In genomic region chr5:173866249-173867172, GRCh38 we compare ENCODE assay signal across 11 cellular contexts. TPM values are rescaled to one million over a fixed set of nuclear protein-coding genes. Genes with fewer than 3 reads are reported as not detected.
DNase-seq lines count a peak whose midpoint lies in the region; ATAC-seq, FAIRE-seq and TF ChIP-seq lines count a peak whose summit lies in the region.
"Had no signal": no experiment of that assay in that cellular context is flagged by ENCODE, and none has a peak within 500 bp of the region (broad histone marks: within the 10 kb centered on the region; RNA-seq: fewer than 3 reads in every experiment).

No MANE protein-coding gene starts in this region.

- peak; percentile 87 for TF ChIP-seq POLR2A in K562 (conservative IDR thresholded peaks at IDR 0.05)
- TF ChIP-seq POLR2A in suprapubic skin (IDR thresholded peaks at IDR 0.05): no peak

- TF ChIP-seq RAD21 in K562 (CRISPR knock-in tag; conservative IDR thresholded peaks at IDR 0.05 in 1 of 2, IDR thresholded peaks at IDR 0.05 in 1 of 2): no peak

- peak overlapping the region in 1 of 2 donors; percentile 13 for H3K27ac Mint-ChIP-seq in effector memory CD8-positive, alpha-beta T cell

- peak overlapping the region; percentile 80 for H2AFZ ChIP-seq in K562 (ENCODE audit: low read depth, low read length)

- H3K79me2 ChIP-seq in K562 (ENCODE audit: control insufficient read depth, insufficient read depth, low read length): no peaks in the 10 kb centered on the region

- in situ Hi-C loops in K562 (cut with MboI): no loop called here

- FAIRE-seq in K562 (lab: Jason Lieb, UNC): peak; percentile 60

- no peak for TF ChIP-seq CTCF in K562 (IDR thresholded peaks at IDR 0.05 in 2 of 3, conservative IDR thresholded peaks at IDR 0.05 in 1 of 3; ENCODE audit: insufficient read depth in 2 of 3, low read depth in 1 of 3, low read length in 3 of 3)
- no peak for TF ChIP-seq CTCF in suprapubic skin (IDR thresholded peaks at IDR 0.05)

- H3K4me3 ChIP-seq in K562: peak overlapping the region; percentile 35
- H3K4me3 ChIP-seq in suprapubic skin: no peak overlapping the region
- H3K4me3 ChIP-seq: SJCRH30 had no signal

- POLR2A ChIA-PET in K562 (lab: Yijun Ruan, JAX): interaction anchor here (0.6 to 2.3 kb wide), 18 partner anchors 8 to 1073 kb away, joined by 3 to 11 read pairs (median 3); partner anchors contain the start of gene CPEB4

- H3K9me3 ChIP-seq in K562 (replicated peaks; ENCODE audit: control insufficient read depth, insufficient read depth, low read depth, low read length) (0 out of 2 replicates have a peak, but pooled peaks cover 2% of the 10 kb centered on the region), suprapubic skin (no peaks in the 10 kb centered on the region)
- H3K9me3 ChIP-seq: SJCRH30 had no signal

- TSS peak; percentile 97 for BruUV-seq in K562 (replicated peaks; lab: Mats Ljungman, UMichigan)

- no peaks in the 10 kb centered on the region for H3K9me1 ChIP-seq in K562 (ENCODE audit: control insufficient read depth, insufficient read depth, low read length)

- H4K20me1 ChIP-seq in K562 (replicated peaks; ENCODE audit: control insufficient read depth, insufficient read depth, low read length): no peaks in the 10 kb centered on the region

- H3K4me1 ChIP-seq in K562 (replicated peaks in 1 of 2; ENCODE audit: control insufficient read depth in 2 of 2, insufficient read depth in 2 of 2, low read length in 2 of 2) (peaks cover 31 to 62% of the 10 kb centered on the region in 2 experiments), suprapubic skin (peaks cover 19% of the 10 kb centered on the region)

- no peak; the same call in 1 of the 2 replicates for TF ChIP-seq EP300 in K562 (IDR thresholded peaks at IDR 0.05; ENCODE audit: low read length)
- TF ChIP-seq EP300 in suprapubic skin (IDR thresholded peaks at IDR 0.05): no peak

- no peak overlapping the region for H3K4me3 Mint-ChIP-seq in effector memory CD8-positive, alpha-beta T cell

- 24% methylated on average over 27 of the region's 28 CpGs for WGBS in K562 (ENCODE audit: insufficient coverage, low coverage, missing lambda C conversion rate)
- WGBS in suprapubic skin: 83% methylated on average over 28 of the region's 28 CpGs

- peaks cover 0 to 22% of the 10 kb centered on the region in 2 donors for H3K27me3 Mint-ChIP-seq in effector memory CD8-positive, alpha-beta T cell

- H3K9me3 Mint-ChIP-seq in effector memory CD8-positive, alpha-beta T cell: no peaks in the 10 kb centered on the region

- CTCF ChIA-PET in K562 (lab: Yijun Ruan, JAX; ENCODE audit: low intra/inter-chr PET ratio): no interaction called here

- peak overlapping the region; percentile 75 to 81 for H3K9ac ChIP-seq in K562 (ENCODE audit: insufficient read depth in 1 of 2, low read depth in 2 of 2, low read length in 2 of 2)

- H3K36me3 Mint-ChIP-seq in effector memory CD8-positive, alpha-beta T cell (ENCODE audit: insufficient read depth): no peaks in the 10 kb centered on the region

- DNase-seq in NOMO-1 (lab: John Stamatoyannopoulos, UW; ENCODE audit: unreplicated experiment in 2 of 2) (peak; percentile 73 to 82), K562 (ENCODE audit: extremely low read depth in 1 of 4, low spot score in 3 of 4) (peak; percentile 93 to 97 (median 96)), left lobe of liver (ENCODE audit: low spot score) (no peak), suprapubic skin (ENCODE audit: low spot score in 2 of 2) (no peak), NCI-H1694 treated with DMSO at 0.1 percent for 48 hours (lab: John Stamatoyannopoulos, UW) (no peak), DMS53 (lab: John Stamatoyannopoulos, UW) (no peak)
- DNase-seq in effector memory CD8-positive, alpha-beta T cell: no peak
- DNase-seq: activated CD4-positive, alpha-beta T cell treated with anti-CD3 and anti-CD28 coated beads, Interleukin-2, amount 50 U/mL, for 1 hour; naive B cell; SJCRH30; stimulated activated naive CD4-positive, alpha-beta T cell had no signal

- H3K4me2 ChIP-seq in K562 (ENCODE audit: insufficient read depth, low read length): peak overlapping the region; percentile 83

- H3K4me1 Mint-ChIP-seq in effector memory CD8-positive, alpha-beta T cell (ENCODE audit: low read depth in 2 of 2): peaks cover 0 to 4% of the 10 kb centered on the region in 2 donors

- H3K36me3 ChIP-seq in K562 (ENCODE audit: control insufficient read depth, insufficient read depth, low read length): no peaks in the 10 kb centered on the region
- no peaks in the 10 kb centered on the region for H3K36me3 ChIP-seq in suprapubic skin
- H3K36me3 ChIP-seq: SJCRH30 had no signal

- no peaks in the 10 kb centered on the region for H3K27me3 ChIP-seq in K562 (ENCODE audit: control insufficient read depth in 2 of 2, insufficient read depth in 2 of 2, low read length in 2 of 2)
- H3K27me3 ChIP-seq in suprapubic skin: no peaks in the 10 kb centered on the region
- H3K27me3 ChIP-seq: SJCRH30 had no signal

- peak overlapping the region; percentile 82 for H3K27ac ChIP-seq in K562 (ENCODE audit: extremely low read depth, low read depth, low read length)
- peak overlapping the region; percentile 46 for H3K27ac ChIP-seq in suprapubic skin
- H3K27ac ChIP-seq: SJCRH30 had no signal

- intact Hi-C loops in K562 (cut with micrococcal nuclease): loop anchor here (2.0 kb wide), 1 partner anchor 18 kb away; no protein-coding TSS in a partner anchor

- peak; percentile 89 for ATAC-seq in K562
- ATAC-seq in left lobe of liver: peak; percentile 33
- no peak for ATAC-seq in effector memory CD8-positive, alpha-beta T cell (replicated peaks)

TF ChIP-seq in K562, 482 proteins besides CTCF, POLR2A, EP300 and RAD21 (continues in another document):
- TF ChIP-seq GTF2A2 (tag; IDR thresholded peaks at IDR 0.05) (0 out of 2 replicates have a peak, but pooled peaks have one; percentile 40), DACH1 (IDR thresholded peaks at IDR 0.05; ENCODE audit: partially characterized antibody) (no peak), GATAD2A (IDR thresholded peaks at IDR 0.05) (no peak), HDAC8 (tag; IDR thresholded peaks at IDR 0.05) (0 out of 2 replicates have a peak, but pooled peaks have one; percentile 36), MTF1 (CRISPR knock-in tag; IDR thresholded peaks at IDR 0.05; ENCODE audit: borderline replicate concordance) (no peak), MYC (IDR thresholded peaks at IDR 0.05; ENCODE audit: low read depth, low read length) (peak; percentile 33; the same call in 1 of the 2 replicates), MYC (CRISPR knock-in tag; IDR thresholded peaks at IDR 0.05; ENCODE audit: borderline replicate concordance, low read depth) (no peak), ZNF140 (CRISPR knock-in tag; IDR thresholded peaks at IDR 0.05) (no peak), ZNF551 (CRISPR knock-in tag; IDR thresholded peaks at IDR 0.05) (no peak), PTTG1 (tag; IDR thresholded peaks at IDR 0.05; ENCODE audit: low read depth) (no peak), RB1 (IDR thresholded peaks at IDR 0.05; ENCODE audit: low read depth) (no peak), SOX6 (IDR thresholded peaks at IDR 0.05) (no peak), E2F6 (IDR thresholded peaks at IDR 0.05; ENCODE audit: borderline replicate concordance in 1 of 2, extremely low read depth in 1 of 2, insufficient read depth in 1 of 2, insufficient read length in 1 of 2, low read depth in 1 of 2, low read length in 1 of 2, poor library complexity in 1 of 2, severe bottlenecking in 1 of 2) (no peak), KDM1A (IDR thresholded peaks at IDR 0.05) (no peak), NCOA4 (IDR thresholded peaks at IDR 0.05; ENCODE audit: partially characterized antibody) (no peak), MEF2D (tag; conservative IDR thresholded peaks at IDR 0.05; ENCODE audit: low read depth) (no peak), TBP (optimal IDR thresholded peaks at IDR 0.05; ENCODE audit: low read depth, low read length) (peak; percentile 58), HDAC3 (IDR thresholded peaks at IDR 0.05; ENCODE audit: borderline replicate concordance, partially characterized antibody) (no peak), RBM39 (optimal IDR thresholded peaks at IDR 0.05; ENCODE audit: low read depth, low read length) (no peak), RBM14 (IDR thresholded peaks at IDR 0.05; ENCODE audit: borderline replicate concordance, insufficient read depth, low read depth, low read length) (no peak), NR2C1 (IDR thresholded peaks at IDR 0.05) (no peak), NR2C1 (tag; IDR thresholded peaks at IDR 0.05) (no peak), ZNF717 (CRISPR knock-in tag; IDR thresholded peaks at IDR 0.05) (no peak), HNRNPK (IDR thresholded peaks at IDR 0.05; ENCODE audit: low read depth, low read length, poor library complexity, severe bottlenecking) (no peak), STAG1 (CRISPR knock-in tag; IDR thresholded peaks at IDR 0.05; ENCODE audit: borderline replicate concordance) (no peak)

RNA-seq across cellular contexts. Expression of gene CPEB4, which starts 21.6 kb away (rescaled TPM):
- 49.3 and 127 TPM in 2 replicates for total RNA-seq in K562 (2011; cell fraction: chromatin; rRNA removed; ENCODE audit: low replicate concordance)
- total RNA-seq in K562 (2011; cell fraction: nucleolus; rRNA removed): 32.2 and 37.4 TPM in 2 replicates
- total RNA-seq in K562 (2011; cell fraction: nucleoplasm; rRNA removed): 56.7 and 64.2 TPM in 2 replicates
- total RNA-seq in K562 (2014; rRNA removed) (9.5 and 10.2 TPM in 2 replicates), K562 (2014; rRNA removed; fragmentation: Illumina TruSeq; extraction: Trizol) (20.6 and 21.8 TPM in 2 replicates), K562 (2015; rRNA removed; fragmentation: Illumina TruSeq; extraction: Trizol) (12.0 and 12.4 TPM in 2 replicates), K562 (2021) (17.7 and 19.7 TPM in 2 replicates), left lobe of liver (28.2 TPM), suprapubic skin (10 to 100 TPM; 45.2 to 70.7 (median 52.5) TPM)
- polyA plus RNA-seq in K562 (2011; rRNA removed) (17.6 and 21.3 TPM in 2 replicates), K562 (2014; fragmentation: Illumina TruSeq; extraction: Trizol) (9.3 and 13.2 TPM in 2 replicates), K562 (2014; fragmentation: Nextera tagmentation; extraction: Ambion mirVana) (10 to 100 TPM in 1 of 2 experiments, 1 to 10 TPM in 1; 7.4 to 10.2 TPM), K562 (2014; rRNA removed) (11.0 and 12.2 TPM in 2 replicates)
- 9.8 and 13.5 TPM in 2 replicates for polyA plus RNA-seq in K562 (2011; cell fraction: cytosol; rRNA removed)
- polyA plus RNA-seq in K562 (2011; cell fraction: nucleus; rRNA removed): 33.8 and 38.5 TPM in 2 replicates
- polyA plus RNA-seq in K562 (2012): 11.6 and 13.2 TPM in 2 replicates
- 49.0 and 67.5 TPM in 2 replicates for polyA minus RNA-seq in K562 (2011; rRNA and poly(A)+ RNA removed)
- 12.2 and 17.7 TPM in 2 replicates for polyA minus RNA-seq in K562 (2011; cell fraction: cytosol; rRNA and poly(A)+ RNA removed)
- polyA minus RNA-seq in K562 (2011; cell fraction: nucleus; rRNA and poly(A)+ RNA removed): 45.2 and 47.7 TPM in 2 replicates

Comparison
In these comparisons a context has a peak if more than half of its experiments do, and no peak if none do; other contexts are left out.
1. DNase-seq: peak in NOMO-1 (2 of 2) and K562 (4 of 4); none in left lobe of liver (single experiment), suprapubic skin (0 of 2), effector memory CD8-positive, alpha-beta T cell (0 of 3), NCI-H1694 treated with DMSO at 0.1 percent for 48 hours (single experiment) and DMS53 (single experiment).